Comparison of ENCODE assay signal across 8 cellular contexts in the genomic region with DNA sequence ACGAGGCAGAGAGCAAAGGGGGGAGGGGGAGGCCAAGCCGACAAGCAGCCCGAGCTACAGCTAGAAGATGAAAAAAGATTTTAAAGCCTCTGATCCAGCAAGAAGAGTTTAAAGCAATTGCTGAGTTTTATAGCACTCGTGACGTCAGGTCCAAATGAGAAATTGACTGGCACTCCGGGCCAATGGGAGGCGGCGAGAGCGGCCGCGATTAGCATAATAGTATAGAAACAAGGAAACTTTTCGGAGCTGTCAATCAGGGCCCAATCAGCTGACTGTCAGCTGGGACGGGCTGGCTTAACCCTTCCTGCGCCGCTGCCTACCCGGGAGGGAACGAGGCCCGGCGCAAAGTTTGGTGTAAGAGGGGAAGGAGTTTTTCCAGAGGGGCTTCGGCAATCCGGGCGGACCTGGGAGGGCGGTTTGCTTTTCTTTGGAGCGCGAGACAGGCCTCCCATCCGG. TPM values are rescaled to one million over a fixed set of nuclear protein-coding genes. Genes with fewer than 3 reads are reported as not detected.
A peak's percentile ranks its signal among the peaks of the same experiment; 100 is the strongest.
DNase-seq lines count a peak whose midpoint lies in the region; ATAC-seq and TF ChIP-seq lines count a peak whose summit lies in the region.

A gene (minus strand): TSS at position 102 of the 456 bp plus-strand sequence. CDS start 835 bp downstream, outside the sequence.

- ATAC-seq in left lobe of liver = peak; percentile 77

- H3K27ac ChIP-seq in HEK293 (ENCODE audit: extremely low read depth, low read depth, low read length) (peak within 1 kb of the TSS; percentile 98), dorsolateral prefrontal cortex (peak within 1 kb of the TSS; percentile 69 to 98 (median 93)), PC-9 (no peak within 1 kb of the TSS)

- H3K27me3 ChIP-seq in dorsolateral prefrontal cortex (peaks cover 0 to 21% (median 0%) of the 10 kb centered on the region in 45 donors), PC-9 (ENCODE audit: insufficient read depth, low read depth) (peaks cover 18% of the 10 kb centered on the region)

- TF ChIP-seq CTCF in HEK293 (tag by site-specific recombination; IDR thresholded peaks at IDR 0.05) (no peak), dorsolateral prefrontal cortex (IDR thresholded peaks at IDR 0.05 in 54 of 56, conservative IDR thresholded peaks at IDR 0.05 in 2 of 56; ENCODE audit: low read depth in 1 of 56, partially characterized antibody in 56 of 56) (no peak), PC-9 (conservative IDR thresholded peaks at IDR 0.05) (no peak)

- POLR2A ChIA-PET in HEK293 (lab: Yijun Ruan, JAX) (interaction anchor here (0.7 kb wide), 1 partner anchor 58 kb away, joined by 3 read pairs; no protein-coding TSS in a partner anchor), PC-9 (lab: Charles Lee; ENCODE audit: unreplicated experiment) (no interaction called here)

- no peaks in the 10 kb centered on the region for H4K20me1 ChIP-seq in PC-9 (ENCODE audit: insufficient read depth)

- H3K4me1 ChIP-seq in HEK293 (ENCODE audit: control insufficient read depth, insufficient read depth, low read length) = peaks cover 15% of the 10 kb centered on the region
- no peaks in the 10 kb centered on the region for H3K4me1 ChIP-seq in PC-9 (replicated peaks; ENCODE audit: insufficient read depth)

- no peak within 1 kb of the TSS for H3K4me2 ChIP-seq in PC-9

- no peak within 1 kb of the TSS for H2AFZ ChIP-seq in PC-9

- no TSS peak for BruUV-seq in PC-9 (replicated peaks; lab: Mats Ljungman, UMichigan)

- peaks cover 0 to 3% of the 10 kb centered on the region in 2 experiments; a peak in 1 of 3 replicates for H3K36me3 ChIP-seq in HEK293 (ENCODE audit: control insufficient read depth in 2 of 2, insufficient read depth in 1 of 2, low read length in 2 of 2)
- H3K36me3 ChIP-seq in PC-9 (ENCODE audit: low read depth) = no peaks in the 10 kb centered on the region

- peak within 1 kb of the TSS; percentile 61 for H3K4me3 ChIP-seq in HEK293 (ENCODE audit: low read depth, low read length)
- peak within 1 kb of the TSS; percentile 51 to 85 (median 73) for H3K4me3 ChIP-seq in dorsolateral prefrontal cortex
- no peak within 1 kb of the TSS for H3K4me3 ChIP-seq in PC-9

- DNase-seq in AG08396 (ENCODE audit: low spot score) (peak; percentile 91), NCI-H510A (lab: John Stamatoyannopoulos, UW) (peak; percentile 88), dorsolateral prefrontal cortex (peak; percentile 61 to 95 (median 88)), left lobe of liver (ENCODE audit: low spot score) (peak; percentile 96), PC-9 (no peak)
- DNase-seq in activated CD8-positive, alpha-beta memory T cell treated with anti-CD3 and anti-CD28 coated beads for 1 hour (ENCODE audit: extremely low read depth in 1 of 2, low read depth in 1 of 2) = peak; percentile 44 to 62
- DNase-seq in stimulated activated CD4-positive, alpha-beta T cell treated with anti-CD3 and anti-CD28 coated beads, Interleukin-1b, Interleukin-23, amount 100 ng/mL, for 1 hour (ENCODE audit: low read depth in 2 of 2) = peak; percentile 60 to 67

- intact Hi-C loops in dorsolateral prefrontal cortex (cut with DNase I) = loop anchor here (5.0 to 10.0 kb wide), 6 partner anchors 164 to 1478 kb away; no protein-coding TSS in a partner anchor
- intact Hi-C loops in PC-9 (cut with micrococcal nuclease; ENCODE audit: unreplicated experiment) = loop anchor here (10.0 kb wide), 3 partner anchors 1126 to 1596 kb away; no protein-coding TSS in a partner anchor

- H3F3A ChIP-seq in PC-9 (ENCODE audit: insufficient read depth, low read depth) = no peaks in the 10 kb centered on the region

- H3K79me2 ChIP-seq in PC-9 (ENCODE audit: low read depth) = no peaks in the 10 kb centered on the region

- H3K9me3 ChIP-seq in HEK293 (ENCODE audit: control insufficient read depth, insufficient read depth, low read depth, low read length) (no peaks in the 10 kb centered on the region), PC-9 (ENCODE audit: insufficient read depth, low read depth) (no peaks in the 10 kb centered on the region; the same call in 1 of the 2 replicates)

- no peaks in the 10 kb centered on the region for H3K9me2 ChIP-seq in PC-9 (ENCODE audit: insufficient read depth)

- CTCF ChIA-PET in HEK293 (lab: Yijun Ruan, JAX) (interaction anchor here (0.7 to 1.2 kb wide), 5 partner anchors 12 to 921 kb away, joined by 3 to 4 read pairs (median 3); no protein-coding TSS in a partner anchor), PC-9 (lab: Charles Lee) (no interaction called here)

TF ChIP-seq in HEK293, 187 proteins besides CTCF, POLR2A, EP300 and RAD21 (continues in another document):
- TF ChIP-seq IKZF3 (tag by site-specific recombination; IDR thresholded peaks at IDR 0.05) (peak; percentile 46; the same call in 1 of the 2 replicates), ZNF302 (tag by site-specific recombination; IDR thresholded peaks at IDR 0.05; ENCODE audit: low read depth) (no peak), ZNF211 (tag by site-specific recombination; IDR thresholded peaks at IDR 0.05; ENCODE audit: low read depth) (no peak), ZNF776 (tag by site-specific recombination; IDR thresholded peaks at IDR 0.05; ENCODE audit: borderline replicate concordance) (no peak), ZNF354C (tag by site-specific recombination; IDR thresholded peaks at IDR 0.05; ENCODE audit: borderline replicate concordance, low read depth) (no peak), SP2 (tag by site-specific recombination; IDR thresholded peaks at IDR 0.05) (peak; percentile 58), OVOL3 (tag by site-specific recombination; IDR thresholded peaks at IDR 0.05) (0 out of 2 replicates have a peak, but pooled peaks have one; percentile 17), ZBTB21 (tag by site-specific recombination; IDR thresholded peaks at IDR 0.05) (peak; percentile 81), ZNF350 (tag by site-specific recombination; IDR thresholded peaks at IDR 0.05) (no peak), ZEB2 (tag by site-specific recombination; IDR thresholded peaks at IDR 0.05) (0 out of 2 replicates have a peak, but pooled peaks have one; percentile 34), KLF9 (tag by site-specific recombination; IDR thresholded peaks at IDR 0.05; ENCODE audit: low read depth) (peak; percentile 47; the same call in 1 of the 2 replicates), ZNF561 (tag by site-specific recombination; IDR thresholded peaks at IDR 0.05; ENCODE audit: borderline replicate concordance) (no peak), SP7 (tag by site-specific recombination; IDR thresholded peaks at IDR 0.05) (peak; percentile 72; the same call in 1 of the 2 replicates)
- TF ChIP-seq, protein P1, sequence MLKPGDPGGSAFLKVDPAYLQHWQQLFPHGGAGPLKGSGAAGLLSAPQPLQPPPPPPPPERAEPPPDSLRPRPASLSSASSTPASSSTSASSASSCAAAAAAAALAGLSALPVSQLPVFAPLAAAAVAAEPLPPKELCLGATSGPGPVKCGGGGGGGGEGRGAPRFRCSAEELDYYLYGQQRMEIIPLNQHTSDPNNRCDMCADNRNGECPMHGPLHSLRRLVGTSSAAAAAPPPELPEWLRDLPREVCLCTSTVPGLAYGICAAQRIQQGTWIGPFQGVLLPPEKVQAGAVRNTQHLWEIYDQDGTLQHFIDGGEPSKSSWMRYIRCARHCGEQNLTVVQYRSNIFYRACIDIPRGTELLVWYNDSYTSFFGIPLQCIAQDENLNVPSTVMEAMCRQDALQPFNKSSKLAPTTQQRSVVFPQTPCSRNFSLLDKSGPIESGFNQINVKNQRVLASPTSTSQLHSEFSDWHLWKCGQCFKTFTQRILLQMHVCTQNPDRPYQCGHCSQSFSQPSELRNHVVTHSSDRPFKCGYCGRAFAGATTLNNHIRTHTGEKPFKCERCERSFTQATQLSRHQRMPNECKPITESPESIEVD (tag by site-specific recombination; IDR thresholded peaks at IDR 0.05) = peak; percentile 81
- TF ChIP-seq, protein P2, sequence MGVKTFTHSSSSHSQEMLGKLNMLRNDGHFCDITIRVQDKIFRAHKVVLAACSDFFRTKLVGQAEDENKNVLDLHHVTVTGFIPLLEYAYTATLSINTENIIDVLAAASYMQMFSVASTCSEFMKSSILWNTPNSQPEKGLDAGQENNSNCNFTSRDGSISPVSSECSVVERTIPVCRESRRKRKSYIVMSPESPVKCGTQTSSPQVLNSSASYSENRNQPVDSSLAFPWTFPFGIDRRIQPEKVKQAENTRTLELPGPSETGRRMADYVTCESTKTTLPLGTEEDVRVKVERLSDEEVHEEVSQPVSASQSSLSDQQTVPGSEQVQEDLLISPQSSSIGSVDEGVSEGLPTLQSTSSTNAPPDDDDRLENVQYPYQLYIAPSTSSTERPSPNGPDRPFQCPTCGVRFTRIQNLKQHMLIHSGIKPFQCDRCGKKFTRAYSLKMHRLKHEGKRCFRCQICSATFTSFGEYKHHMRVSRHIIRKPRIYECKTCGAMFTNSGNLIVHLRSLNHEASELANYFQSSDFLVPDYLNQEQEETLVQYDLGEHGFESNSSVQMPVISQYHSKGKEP (tag by site-specific recombination; IDR thresholded peaks at IDR 0.05) = peak; percentile 33; the same call in 1 of the 2 replicates
- TF ChIP-seq, protein P3, sequence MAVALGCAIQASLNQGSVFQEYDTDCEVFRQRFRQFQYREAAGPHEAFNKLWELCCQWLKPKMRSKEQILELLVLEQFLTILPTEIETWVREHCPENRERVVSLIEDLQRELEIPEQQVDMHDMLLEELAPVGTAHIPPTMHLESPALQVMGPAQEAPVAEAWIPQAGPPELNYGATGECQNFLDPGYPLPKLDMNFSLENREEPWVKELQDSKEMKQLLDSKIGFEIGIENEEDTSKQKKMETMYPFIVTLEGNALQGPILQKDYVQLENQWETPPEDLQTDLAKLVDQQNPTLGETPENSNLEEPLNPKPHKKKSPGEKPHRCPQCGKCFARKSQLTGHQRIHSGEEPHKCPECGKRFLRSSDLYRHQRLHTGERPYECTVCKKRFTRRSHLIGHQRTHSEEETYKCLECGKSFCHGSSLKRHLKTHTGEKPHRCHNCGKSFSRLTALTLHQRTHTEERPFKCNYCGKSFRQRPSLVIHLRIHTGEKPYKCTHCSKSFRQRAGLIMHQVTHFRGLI (tag by site-specific recombination; IDR thresholded peaks at IDR 0.05) = 0 out of 2 replicates have a peak, but pooled peaks have one; percentile 4
- TF ChIP-seq, protein P4, sequence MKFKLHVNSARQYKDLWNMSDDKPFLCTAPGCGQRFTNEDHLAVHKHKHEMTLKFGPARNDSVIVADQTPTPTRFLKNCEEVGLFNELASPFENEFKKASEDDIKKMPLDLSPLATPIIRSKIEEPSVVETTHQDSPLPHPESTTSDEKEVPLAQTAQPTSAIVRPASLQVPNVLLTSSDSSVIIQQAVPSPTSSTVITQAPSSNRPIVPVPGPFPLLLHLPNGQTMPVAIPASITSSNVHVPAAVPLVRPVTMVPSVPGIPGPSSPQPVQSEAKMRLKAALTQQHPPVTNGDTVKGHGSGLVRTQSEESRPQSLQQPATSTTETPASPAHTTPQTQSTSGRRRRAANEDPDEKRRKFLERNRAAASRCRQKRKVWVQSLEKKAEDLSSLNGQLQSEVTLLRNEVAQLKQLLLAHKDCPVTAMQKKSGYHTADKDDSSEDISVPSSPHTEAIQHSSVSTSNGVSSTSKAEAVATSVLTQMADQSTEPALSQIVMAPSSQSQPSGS (tag by site-specific recombination; IDR thresholded peaks at IDR 0.05; ENCODE audit: low read depth) = peak; percentile 75

RNA-seq across cellular contexts. Expression of the gene that starts here (rescaled TPM):
- total RNA-seq in dorsolateral prefrontal cortex (10 to 100 TPM; 14.0 to 73.0 (median 30.3) TPM), left lobe of liver (44.0 TPM), PC-9 (2021) (not detected in 2 replicates)

Comparison
In these comparisons a context has a peak if more than half of its experiments do, and no peak if none do; other contexts are left out.
1. RNA of the gene that starts here (total RNA-seq): 44.0 TPM in left lobe of liver (single experiment) and 14.0 to 73.0 TPM in dorsolateral prefrontal cortex; not detected in PC-9; every median in the first group is over 10 times any median in the second.
2. DNase-seq: peak in AG08396 (single experiment), NCI-H510A (single experiment), activated CD8-positive, alpha-beta memory T cell treated with anti-CD3 and anti-CD28 coated beads for 1 hour (2 of 2), dorsolateral prefrontal cortex (10 of 10), left lobe of liver (single experiment) and stimulated activated CD4-positive, alpha-beta T cell treated with anti-CD3 and anti-CD28 coated beads, Interleukin-1b, Interleukin-23, amount 100 ng/mL, for 1 hour (2 of 2); none in PC-9 (0 of 2).